ENCODE assay signal across 3 cellular contexts in the genomic region with DNA sequence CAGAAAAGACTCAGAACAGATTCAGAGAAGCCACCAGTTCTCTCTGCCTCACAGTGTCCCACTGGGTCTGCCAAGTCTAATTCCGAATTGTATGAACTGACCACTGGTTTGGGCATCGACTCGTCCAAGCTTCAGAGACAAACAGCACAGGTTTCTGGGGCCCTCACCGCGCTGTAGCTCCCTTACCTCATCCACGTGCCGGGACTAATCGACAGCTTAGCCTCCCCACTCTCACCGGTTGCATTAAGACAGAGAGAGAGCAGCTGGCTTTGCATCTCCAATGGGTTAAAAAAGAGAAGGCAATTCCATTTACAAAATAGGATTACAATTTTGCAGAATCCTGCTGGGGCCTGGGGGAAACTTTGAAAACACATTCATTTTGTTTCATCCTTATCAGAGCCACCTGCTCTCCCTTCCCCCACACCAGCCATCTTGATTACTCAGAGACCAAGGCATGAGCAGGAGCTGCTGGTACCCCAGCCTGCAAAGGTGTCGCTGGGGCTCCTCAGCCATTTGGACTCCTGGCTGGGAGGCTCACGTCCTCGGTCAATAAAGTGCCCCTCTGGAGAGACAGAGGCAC.
TF ChIP-seq lines count a peak whose summit lies in the region.

No MANE protein-coding gene starts in this region.

TF ChIP-seq in SK-N-SH, 30 proteins besides CTCF, POLR2A, EP300 and RAD21:
- TF ChIP-seq GATA2 (CRISPR knock-in tag; IDR thresholded peaks at IDR 0.05) (0 out of 2 replicates have a peak, but pooled peaks have one; percentile 35), FOSL2 (IDR thresholded peaks at IDR 0.05; ENCODE audit: borderline replicate concordance, low read depth) (no peak)

TF ChIP-seq in SK-N-SH treated with all-trans-retinoic acid at 6 μM for 48 hours, 23 proteins besides CTCF, POLR2A, EP300 and RAD21:
- TF ChIP-seq ARNTL (CRISPR knock-in tag; IDR thresholded peaks at IDR 0.05; ENCODE audit: borderline replicate concordance, low read depth) (no peak), CSDC2 (CRISPR knock-in tag; IDR thresholded peaks at IDR 0.05) (no peak), ZNF8 (CRISPR knock-in tag; IDR thresholded peaks at IDR 0.05) (no peak), TOX (CRISPR knock-in tag; IDR thresholded peaks at IDR 0.05; ENCODE audit: borderline replicate concordance) (no peak), GLIS3 (CRISPR knock-in tag; IDR thresholded peaks at IDR 0.05) (no peak), ZNF70 (CRISPR knock-in tag; IDR thresholded peaks at IDR 0.05) (no peak), ZFP30 (CRISPR knock-in tag; IDR thresholded peaks at IDR 0.05) (no peak), ESRRG (CRISPR knock-in tag; IDR thresholded peaks at IDR 0.05) (no peak), SNAI2 (CRISPR knock-in tag; IDR thresholded peaks at IDR 0.05) (no peak)

TF ChIP-seq in H1, 55 proteins besides CTCF, POLR2A, EP300 and RAD21:
- TF ChIP-seq, protein P1, sequence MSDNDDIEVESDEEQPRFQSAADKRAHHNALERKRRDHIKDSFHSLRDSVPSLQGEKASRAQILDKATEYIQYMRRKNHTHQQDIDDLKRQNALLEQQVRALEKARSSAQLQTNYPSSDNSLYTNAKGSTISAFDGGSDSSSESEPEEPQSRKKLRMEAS (IDR thresholded peaks at IDR 0.05) = peak; percentile 33; the same call in 1 of the 2 replicates
- no peak for TF ChIP-seq RBBP5 (IDR thresholded peaks at IDR 0.05; ENCODE audit: borderline replicate concordance, low read depth, low read length)
